In the genomic region with DNA sequence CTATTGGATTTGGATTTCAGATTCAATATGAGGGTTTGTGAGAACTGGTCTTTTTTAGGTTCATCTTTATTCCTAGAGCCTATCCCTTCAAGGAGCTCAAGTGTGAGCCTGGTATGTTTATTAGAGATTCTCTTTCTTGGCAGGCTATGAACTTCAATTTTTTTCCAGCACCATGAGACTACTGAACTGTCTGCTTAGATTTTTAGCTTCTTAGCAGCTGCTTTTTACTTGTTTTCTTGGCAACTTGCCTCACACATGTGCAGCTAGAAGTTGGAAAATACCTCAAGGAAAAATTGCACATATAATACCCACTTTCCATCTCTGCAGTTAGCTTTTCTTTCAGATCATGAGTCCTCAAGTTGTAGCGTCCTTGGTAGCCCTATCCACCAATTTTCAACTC, we compare ENCODE assay signal across 26 cellular contexts.
"Had no signal": no experiment of that assay in that cellular context is flagged by ENCODE, and none has a peak within 500 bp of the region (broad histone marks: within the 10 kb centered on the region; RNA-seq: fewer than 3 reads in every experiment).

No MANE protein-coding gene starts in this region.

- H3K27ac Mint-ChIP-seq: activated CD4-positive, alpha-beta T cell treated with anti-CD3 and anti-CD28 coated beads, Interleukin-2, amount 10 ng/mL, durations not matched to agents 24 days and 14 days; activated CD8-positive, alpha-beta memory T cell treated with anti-CD3 and anti-CD28 coated beads, Interleukin-2, amount 10 ng/mL, durations not matched to agents 7 days and 5 days; activated CD8-positive, alpha-beta T cell treated with anti-CD3 and anti-CD28 coated beads for 36 hours; activated naive CD8-positive, alpha-beta T cell treated with anti-CD3 and anti-CD28 coated beads, Interleukin-2, amount 50 U/mL, for 24 hours; memory B cell; nephron progenitor cell; stimulated activated memory B cell treated with anti-CD40 and anti-IgM and Interleukin-4, amounts not matched to agents 10 μg/mL and 1 μg/mL and 100 μg/mL, for 72 hours; T-helper 17 cell had no signal

- H3K4me2 ChIP-seq: smooth muscle cell had no signal

- H3K36me3 ChIP-seq: gastrocnemius medialis, right lobe of liver, uterus had no signal

- H3K9me3 Mint-ChIP-seq: activated CD4-positive, alpha-beta T cell treated with anti-CD3 and anti-CD28 coated beads, Interleukin-2, amount 10 ng/mL, durations not matched to agents 24 days and 14 days had no signal

- DNase-seq: activated CD4-positive, alpha-beta T cell treated with anti-CD3 and anti-CD28 coated beads, Interleukin-2, amount 10 ng/mL, durations not matched to agents 24 days and 14 days; activated CD8-positive, alpha-beta memory T cell treated with anti-CD3 and anti-CD28 coated beads, Interleukin-2, amount 10 ng/mL, durations not matched to agents 7 days and 5 days; activated CD8-positive, alpha-beta T cell treated with anti-CD3 and anti-CD28 coated beads for 36 hours; activated gamma-delta T cell; activated naive CD4-positive, alpha-beta T cell treated with anti-CD3 and anti-CD28 coated beads, Interleukin-2, amount 50 U/mL, for 16 hours; activated naive CD8-positive, alpha-beta T cell treated with anti-CD3 and anti-CD28 coated beads, Interleukin-2, amount 50 U/mL, for 24 hours; activated T-cell treated with anti-CD3 and anti-CD28 coated beads for 4 hours; anterior cingulate cortex; body of pancreas; dermis blood vessel endothelial cell; effector CD8-positive, alpha-beta T cell; erythroblast; gastrocnemius medialis; hypothalamus; nephron progenitor cell; right lobe of liver; stimulated activated CD4-positive, alpha-beta T cell treated with anti-CD3 and anti-CD28 coated beads, Interleukin-15, amount 100 ng/mL, for 24 hours; T-helper 17 cell; testis; trophoblast cell; uterus had no signal

- H3K36me3 Mint-ChIP-seq: activated CD8-positive, alpha-beta memory T cell treated with anti-CD3 and anti-CD28 coated beads, Interleukin-2, amount 10 ng/mL, durations not matched to agents 7 days and 5 days; memory B cell; stimulated activated memory B cell treated with anti-CD40 and anti-IgM and Interleukin-4, amounts not matched to agents 10 μg/mL and 1 μg/mL and 100 μg/mL, for 72 hours had no signal

- ATAC-seq: activated CD4-positive, CD25-positive, alpha-beta regulatory T cell treated with anti-CD3 and anti-CD28 coated beads, Interleukin-2, amount 50 U/mL, for 24 hours; activated CD8-positive, alpha-beta memory T cell treated with anti-CD3 and anti-CD28 coated beads, Interleukin-2, amount 10 ng/mL, durations not matched to agents 7 days and 5 days; activated CD8-positive, alpha-beta T cell treated with anti-CD3 and anti-CD28 coated beads for 36 hours; activated naive CD8-positive, alpha-beta T cell treated with anti-CD3 and anti-CD28 coated beads, Interleukin-2, amount 50 U/mL, for 24 hours; body of pancreas; gastrocnemius medialis; right lobe of liver; stimulated activated memory B cell treated with anti-CD40 and anti-IgM and Interleukin-4, amounts not matched to agents 10 μg/mL and 1 μg/mL and 100 μg/mL, for 72 hours; T-helper 17 cell had no signal

- H3K27me3 Mint-ChIP-seq: activated CD4-positive, alpha-beta T cell treated with anti-CD3 and anti-CD28 coated beads, Interleukin-2, amount 10 ng/mL, durations not matched to agents 24 days and 14 days had no signal

- H3K9me3 ChIP-seq: body of pancreas, gastrocnemius medialis, right lobe of liver, testis, uterus had no signal

- H3K27me3 ChIP-seq: body of pancreas, gastrocnemius medialis, right lobe of liver, testis, uterus had no signal

- H3K79me2 ChIP-seq: parathyroid adenoma had no signal

- H3K27ac ChIP-seq: body of pancreas, gastrocnemius medialis, parathyroid adenoma, right lobe of liver, uterus had no signal

- H3K9ac ChIP-seq: parathyroid adenoma had no signal

- H3K4me1 Mint-ChIP-seq: activated CD4-positive, alpha-beta T cell treated with anti-CD3 and anti-CD28 coated beads, Interleukin-2, amount 10 ng/mL, durations not matched to agents 24 days and 14 days; activated CD8-positive, alpha-beta memory T cell treated with anti-CD3 and anti-CD28 coated beads, Interleukin-2, amount 10 ng/mL, durations not matched to agents 7 days and 5 days; activated naive CD8-positive, alpha-beta T cell treated with anti-CD3 and anti-CD28 coated beads, Interleukin-2, amount 50 U/mL, for 24 hours; memory B cell; stimulated activated memory B cell treated with anti-CD40 and anti-IgM and Interleukin-4, amounts not matched to agents 10 μg/mL and 1 μg/mL and 100 μg/mL, for 72 hours; T-helper 17 cell had no signal

- H3K4me1 ChIP-seq: body of pancreas, parathyroid adenoma, right lobe of liver, uterus had no signal

- H2AFZ ChIP-seq: parathyroid adenoma had no signal

- H3K4me3 ChIP-seq: body of pancreas, gastrocnemius medialis, right lobe of liver, smooth muscle cell, testis, uterus had no signal

- H3K4me3 Mint-ChIP-seq: activated CD4-positive, alpha-beta T cell treated with anti-CD3 and anti-CD28 coated beads, Interleukin-2, amount 10 ng/mL, durations not matched to agents 24 days and 14 days; activated CD8-positive, alpha-beta memory T cell treated with anti-CD3 and anti-CD28 coated beads, Interleukin-2, amount 10 ng/mL, durations not matched to agents 7 days and 5 days; activated CD8-positive, alpha-beta T cell treated with anti-CD3 and anti-CD28 coated beads for 36 hours; activated naive CD8-positive, alpha-beta T cell treated with anti-CD3 and anti-CD28 coated beads, Interleukin-2, amount 50 U/mL, for 24 hours; memory B cell; nephron progenitor cell; stimulated activated memory B cell treated with anti-CD40 and anti-IgM and Interleukin-4, amounts not matched to agents 10 μg/mL and 1 μg/mL and 100 μg/mL, for 72 hours; T-helper 17 cell had no signal
